ENCODE assay signal across 2 cellular contexts in the genomic region with DNA sequence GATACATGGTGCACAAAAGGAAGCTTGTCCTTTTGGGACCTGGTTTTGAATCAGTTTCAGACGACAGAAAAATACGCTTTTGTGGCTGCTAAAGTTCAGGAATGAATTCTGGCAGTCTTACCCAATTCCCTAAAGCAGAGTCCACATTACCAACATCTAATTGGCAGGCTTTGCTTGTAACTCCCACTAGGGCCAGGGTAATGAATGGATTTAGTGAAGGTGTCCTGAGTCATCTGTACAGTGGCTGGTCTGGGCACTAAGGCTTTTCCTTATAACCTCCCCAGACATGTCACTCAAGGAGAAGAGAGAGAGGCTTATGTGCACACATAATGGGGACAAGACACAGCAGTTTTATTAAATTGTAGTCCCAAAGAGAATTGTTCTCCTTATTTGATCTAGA.
TF ChIP-seq lines count a peak whose summit lies in the region.

No MANE protein-coding gene starts in this region.

TF ChIP-seq in GM12878, 131 proteins besides CTCF, POLR2A, EP300 and RAD21:
- no peak for TF ChIP-seq YBX1 (IDR thresholded peaks at IDR 0.05)

TF ChIP-seq in HepG2, 621 proteins besides CTCF, POLR2A, EP300 and RAD21:
- TF ChIP-seq, protein P1, sequence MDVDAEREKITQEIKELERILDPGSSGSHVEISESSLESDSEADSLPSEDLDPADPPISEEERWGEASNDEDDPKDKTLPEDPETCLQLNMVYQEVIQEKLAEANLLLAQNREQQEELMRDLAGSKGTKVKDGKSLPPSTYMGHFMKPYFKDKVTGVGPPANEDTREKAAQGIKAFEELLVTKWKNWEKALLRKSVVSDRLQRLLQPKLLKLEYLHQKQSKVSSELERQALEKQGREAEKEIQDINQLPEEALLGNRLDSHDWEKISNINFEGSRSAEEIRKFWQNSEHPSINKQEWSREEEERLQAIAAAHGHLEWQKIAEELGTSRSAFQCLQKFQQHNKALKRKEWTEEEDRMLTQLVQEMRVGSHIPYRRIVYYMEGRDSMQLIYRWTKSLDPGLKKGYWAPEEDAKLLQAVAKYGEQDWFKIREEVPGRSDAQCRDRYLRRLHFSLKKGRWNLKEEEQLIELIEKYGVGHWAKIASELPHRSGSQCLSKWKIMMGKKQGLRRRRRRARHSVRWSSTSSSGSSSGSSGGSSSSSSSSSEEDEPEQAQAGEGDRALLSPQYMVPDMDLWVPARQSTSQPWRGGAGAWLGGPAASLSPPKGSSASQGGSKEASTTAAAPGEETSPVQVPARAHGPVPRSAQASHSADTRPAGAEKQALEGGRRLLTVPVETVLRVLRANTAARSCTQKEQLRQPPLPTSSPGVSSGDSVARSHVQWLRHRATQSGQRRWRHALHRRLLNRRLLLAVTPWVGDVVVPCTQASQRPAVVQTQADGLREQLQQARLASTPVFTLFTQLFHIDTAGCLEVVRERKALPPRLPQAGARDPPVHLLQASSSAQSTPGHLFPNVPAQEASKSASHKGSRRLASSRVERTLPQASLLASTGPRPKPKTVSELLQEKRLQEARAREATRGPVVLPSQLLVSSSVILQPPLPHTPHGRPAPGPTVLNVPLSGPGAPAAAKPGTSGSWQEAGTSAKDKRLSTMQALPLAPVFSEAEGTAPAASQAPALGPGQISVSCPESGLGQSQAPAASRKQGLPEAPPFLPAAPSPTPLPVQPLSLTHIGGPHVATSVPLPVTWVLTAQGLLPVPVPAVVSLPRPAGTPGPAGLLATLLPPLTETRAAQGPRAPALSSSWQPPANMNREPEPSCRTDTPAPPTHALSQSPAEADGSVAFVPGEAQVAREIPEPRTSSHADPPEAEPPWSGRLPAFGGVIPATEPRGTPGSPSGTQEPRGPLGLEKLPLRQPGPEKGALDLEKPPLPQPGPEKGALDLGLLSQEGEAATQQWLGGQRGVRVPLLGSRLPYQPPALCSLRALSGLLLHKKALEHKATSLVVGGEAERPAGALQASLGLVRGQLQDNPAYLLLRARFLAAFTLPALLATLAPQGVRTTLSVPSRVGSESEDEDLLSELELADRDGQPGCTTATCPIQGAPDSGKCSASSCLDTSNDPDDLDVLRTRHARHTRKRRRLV (CRISPR knock-in tag; IDR thresholded peaks at IDR 0.05): no peak
- TF ChIP-seq NR1H2 (CRISPR knock-in tag; IDR thresholded peaks at IDR 0.05; ENCODE audit: borderline replicate concordance, low read depth): no peak
- TF ChIP-seq DR1 (CRISPR knock-in tag; IDR thresholded peaks at IDR 0.05): no peak
- TF ChIP-seq ZNF577 (CRISPR knock-in tag; IDR thresholded peaks at IDR 0.05; ENCODE audit: borderline replicate concordance, low read depth): no peak
- TF ChIP-seq MAF1 (CRISPR knock-in tag; IDR thresholded peaks at IDR 0.05; ENCODE audit: borderline replicate concordance): no peak
- TF ChIP-seq, protein P2, sequence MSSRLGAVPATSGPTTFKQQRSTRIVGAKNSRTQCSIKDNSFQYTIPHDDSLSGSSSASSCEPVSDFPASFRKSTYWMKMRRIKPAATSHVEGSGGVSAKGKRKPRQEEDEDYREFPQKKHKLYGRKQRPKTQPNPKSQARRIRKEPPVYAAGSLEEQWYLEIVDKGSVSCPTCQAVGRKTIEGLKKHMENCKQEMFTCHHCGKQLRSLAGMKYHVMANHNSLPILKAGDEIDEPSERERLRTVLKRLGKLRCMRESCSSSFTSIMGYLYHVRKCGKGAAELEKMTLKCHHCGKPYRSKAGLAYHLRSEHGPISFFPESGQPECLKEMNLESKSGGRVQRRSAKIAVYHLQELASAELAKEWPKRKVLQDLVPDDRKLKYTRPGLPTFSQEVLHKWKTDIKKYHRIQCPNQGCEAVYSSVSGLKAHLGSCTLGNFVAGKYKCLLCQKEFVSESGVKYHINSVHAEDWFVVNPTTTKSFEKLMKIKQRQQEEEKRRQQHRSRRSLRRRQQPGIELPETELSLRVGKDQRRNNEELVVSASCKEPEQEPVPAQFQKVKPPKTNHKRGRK (CRISPR knock-in tag; IDR thresholded peaks at IDR 0.05): no peak
- TF ChIP-seq, protein P3, sequence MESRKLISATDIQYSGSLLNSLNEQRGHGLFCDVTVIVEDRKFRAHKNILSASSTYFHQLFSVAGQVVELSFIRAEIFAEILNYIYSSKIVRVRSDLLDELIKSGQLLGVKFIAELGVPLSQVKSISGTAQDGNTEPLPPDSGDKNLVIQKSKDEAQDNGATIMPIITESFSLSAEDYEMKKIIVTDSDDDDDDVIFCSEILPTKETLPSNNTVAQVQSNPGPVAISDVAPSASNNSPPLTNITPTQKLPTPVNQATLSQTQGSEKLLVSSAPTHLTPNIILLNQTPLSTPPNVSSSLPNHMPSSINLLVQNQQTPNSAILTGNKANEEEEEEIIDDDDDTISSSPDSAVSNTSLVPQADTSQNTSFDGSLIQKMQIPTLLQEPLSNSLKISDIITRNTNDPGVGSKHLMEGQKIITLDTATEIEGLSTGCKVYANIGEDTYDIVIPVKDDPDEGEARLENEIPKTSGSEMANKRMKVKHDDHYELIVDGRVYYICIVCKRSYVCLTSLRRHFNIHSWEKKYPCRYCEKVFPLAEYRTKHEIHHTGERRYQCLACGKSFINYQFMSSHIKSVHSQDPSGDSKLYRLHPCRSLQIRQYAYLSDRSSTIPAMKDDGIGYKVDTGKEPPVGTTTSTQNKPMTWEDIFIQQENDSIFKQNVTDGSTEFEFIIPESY (CRISPR knock-in tag; IDR thresholded peaks at IDR 0.05): no peak
- TF ChIP-seq, protein P4, sequence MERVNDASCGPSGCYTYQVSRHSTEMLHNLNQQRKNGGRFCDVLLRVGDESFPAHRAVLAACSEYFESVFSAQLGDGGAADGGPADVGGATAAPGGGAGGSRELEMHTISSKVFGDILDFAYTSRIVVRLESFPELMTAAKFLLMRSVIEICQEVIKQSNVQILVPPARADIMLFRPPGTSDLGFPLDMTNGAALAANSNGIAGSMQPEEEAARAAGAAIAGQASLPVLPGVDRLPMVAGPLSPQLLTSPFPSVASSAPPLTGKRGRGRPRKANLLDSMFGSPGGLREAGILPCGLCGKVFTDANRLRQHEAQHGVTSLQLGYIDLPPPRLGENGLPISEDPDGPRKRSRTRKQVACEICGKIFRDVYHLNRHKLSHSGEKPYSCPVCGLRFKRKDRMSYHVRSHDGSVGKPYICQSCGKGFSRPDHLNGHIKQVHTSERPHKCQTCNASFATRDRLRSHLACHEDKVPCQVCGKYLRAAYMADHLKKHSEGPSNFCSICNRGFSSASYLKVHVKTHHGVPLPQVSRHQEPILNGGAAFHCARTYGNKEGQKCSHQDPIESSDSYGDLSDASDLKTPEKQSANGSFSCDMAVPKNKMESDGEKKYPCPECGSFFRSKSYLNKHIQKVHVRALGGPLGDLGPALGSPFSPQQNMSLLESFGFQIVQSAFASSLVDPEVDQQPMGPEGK (CRISPR knock-in tag; IDR thresholded peaks at IDR 0.05): no peak
- no peak for TF ChIP-seq ZNF672 (CRISPR knock-in tag; IDR thresholded peaks at IDR 0.05)
- no peak for TF ChIP-seq ZMAT3 (CRISPR knock-in tag; conservative IDR thresholded peaks at IDR 0.05)
- TF ChIP-seq, protein P5, sequence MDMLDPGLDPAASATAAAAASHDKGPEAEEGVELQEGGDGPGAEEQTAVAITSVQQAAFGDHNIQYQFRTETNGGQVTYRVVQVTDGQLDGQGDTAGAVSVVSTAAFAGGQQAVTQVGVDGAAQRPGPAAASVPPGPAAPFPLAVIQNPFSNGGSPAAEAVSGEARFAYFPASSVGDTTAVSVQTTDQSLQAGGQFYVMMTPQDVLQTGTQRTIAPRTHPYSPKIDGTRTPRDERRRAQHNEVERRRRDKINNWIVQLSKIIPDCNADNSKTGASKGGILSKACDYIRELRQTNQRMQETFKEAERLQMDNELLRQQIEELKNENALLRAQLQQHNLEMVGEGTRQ (IDR thresholded peaks at IDR 0.05; ENCODE audit: low read depth, low read length): no peak
- TF ChIP-seq, protein P5 (CRISPR knock-in tag; IDR thresholded peaks at IDR 0.05; ENCODE audit: borderline replicate concordance): no peak
- TF ChIP-seq NR3C1 (CRISPR knock-in tag; IDR thresholded peaks at IDR 0.05): no peak
- TF ChIP-seq, protein P6, sequence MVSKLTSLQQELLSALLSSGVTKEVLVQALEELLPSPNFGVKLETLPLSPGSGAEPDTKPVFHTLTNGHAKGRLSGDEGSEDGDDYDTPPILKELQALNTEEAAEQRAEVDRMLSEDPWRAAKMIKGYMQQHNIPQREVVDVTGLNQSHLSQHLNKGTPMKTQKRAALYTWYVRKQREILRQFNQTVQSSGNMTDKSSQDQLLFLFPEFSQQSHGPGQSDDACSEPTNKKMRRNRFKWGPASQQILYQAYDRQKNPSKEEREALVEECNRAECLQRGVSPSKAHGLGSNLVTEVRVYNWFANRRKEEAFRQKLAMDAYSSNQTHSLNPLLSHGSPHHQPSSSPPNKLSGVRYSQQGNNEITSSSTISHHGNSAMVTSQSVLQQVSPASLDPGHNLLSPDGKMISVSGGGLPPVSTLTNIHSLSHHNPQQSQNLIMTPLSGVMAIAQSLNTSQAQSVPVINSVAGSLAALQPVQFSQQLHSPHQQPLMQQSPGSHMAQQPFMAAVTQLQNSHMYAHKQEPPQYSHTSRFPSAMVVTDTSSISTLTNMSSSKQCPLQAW (CRISPR knock-in tag; IDR thresholded peaks at IDR 0.05): no peak
- TF ChIP-seq AGO1 (IDR thresholded peaks at IDR 0.05; ENCODE audit: low read depth, low read length, poor library complexity, severe bottlenecking): no peak
- TF ChIP-seq RARG (CRISPR knock-in tag; IDR thresholded peaks at IDR 0.05; ENCODE audit: low read depth): no peak
